Comparison of ENCODE assay signal across 26 cellular contexts in genomic region chr14:90201344-90201743, GRCh38.
"Had no signal": no experiment of that assay in that cellular context is flagged by ENCODE, and none has a peak within 500 bp of the region (broad histone marks: within the 10 kb centered on the region; RNA-seq: fewer than 3 reads in every experiment).

No MANE protein-coding gene starts in this region.

- DNase-seq: colonic mucosa; effector CD8-positive, alpha-beta T cell; endodermal cell; foreskin melanocyte; glutamatergic neuron; heart right ventricle; hippocampal formation; left colon; left ventricle myocardium inferior; lower lobe of right lung; natural killer cell; occipital lobe; ovary; posterior cingulate gyrus; psoas muscle; right cardiac atrium; sigmoid colon; stimulated activated CD4-positive, alpha-beta T cell treated with anti-CD3 and anti-CD28 coated beads, Interleukin-2, amount 100 ng/mL, for 24 hours; stimulated activated CD4-positive, alpha-beta T cell treated with anti-CD3 and anti-CD28 coated beads, Interleukin-4, amount 100 ng/mL, for 24 hours; stimulated activated naive CD4-positive, alpha-beta T cell treated with Interleukin-2 at 50 U/mL for 16 hours; stomach; tibial artery had no signal

- H3K9me3 Mint-ChIP-seq: stimulated activated effector memory CD8-positive, alpha-beta T cell treated with anti-CD3 and anti-CD28 coated beads, Interleukin-12 subunit alpha, Interleukin-12 subunit beta, amount 100 ng/mL, for 72 hours; type B pancreatic cell had no signal

- H3K4me1 Mint-ChIP-seq: natural killer cell; stimulated activated effector memory CD8-positive, alpha-beta T cell treated with anti-CD3 and anti-CD28 coated beads, Interleukin-12 subunit alpha, Interleukin-12 subunit beta, amount 100 ng/mL, for 72 hours had no signal

- H3K4me3 Mint-ChIP-seq: dendritic cell treated with granulocyte-macrophage colony-stimulating factor and Interleukin-4, amounts not matched to agents 40 ng/mL and 50 ng/mL, for 4 days; endodermal cell; natural killer cell; stimulated activated effector memory CD8-positive, alpha-beta T cell treated with anti-CD3 and anti-CD28 coated beads, Interleukin-12 subunit alpha, Interleukin-12 subunit beta, amount 100 ng/mL, for 72 hours; type B pancreatic cell had no signal

- H3K4me1 ChIP-seq: colonic mucosa, esophagus muscularis mucosa, heart right ventricle, left ventricle myocardium inferior, lower lobe of right lung, psoas muscle, sigmoid colon, stomach, tibial artery had no signal

- ATAC-seq: heart right ventricle; left colon; lower lobe of right lung; natural killer cell; psoas muscle; right cardiac atrium; stimulated activated effector memory CD8-positive, alpha-beta T cell treated with anti-CD3 and anti-CD28 coated beads, Interleukin-12 subunit alpha, Interleukin-12 subunit beta, amount 100 ng/mL, for 72 hours had no signal

- H3K4me3 ChIP-seq: colonic mucosa, esophagus muscularis mucosa, heart right ventricle, left ventricle myocardium inferior, lower lobe of right lung, ovary, psoas muscle, sigmoid colon, stomach, tibial artery had no signal

- H3K27ac Mint-ChIP-seq: dendritic cell treated with granulocyte-macrophage colony-stimulating factor and Interleukin-4, amounts not matched to agents 40 ng/mL and 50 ng/mL, for 4 days; endodermal cell; natural killer cell; stimulated activated effector memory CD8-positive, alpha-beta T cell treated with anti-CD3 and anti-CD28 coated beads, Interleukin-12 subunit alpha, Interleukin-12 subunit beta, amount 100 ng/mL, for 72 hours; type B pancreatic cell had no signal

- H3K27me3 ChIP-seq: colonic mucosa, ovary had no signal

- H3K36me3 Mint-ChIP-seq: natural killer cell; stimulated activated effector memory CD8-positive, alpha-beta T cell treated with anti-CD3 and anti-CD28 coated beads, Interleukin-12 subunit alpha, Interleukin-12 subunit beta, amount 100 ng/mL, for 72 hours; type B pancreatic cell had no signal

- H3K27ac ChIP-seq: colonic mucosa, esophagus muscularis mucosa, heart right ventricle, left ventricle myocardium inferior, lower lobe of right lung, ovary, psoas muscle, sigmoid colon, stomach, tibial artery had no signal
